In genomic region chr4:5082381-5082780, GRCh38 we compare ENCODE assay signal across 20 cellular contexts.
"Had no signal": no experiment of that assay in that cellular context is flagged by ENCODE, and none has a peak within 500 bp of the region (broad histone marks: within the 10 kb centered on the region; RNA-seq: fewer than 3 reads in every experiment).

No MANE protein-coding gene starts in this region.

- DNase-seq: cerebellar nuclear complex; colonic mucosa; dorsolateral prefrontal cortex; effector CD8-positive, alpha-beta T cell; gastrocnemius medialis; head of caudate nucleus; kidney; naive thymus-derived CD4-positive, alpha-beta T cell; nephron progenitor cell; posterior cingulate gyrus; right cardiac atrium; small intestine; stimulated activated CD4-positive, alpha-beta T cell treated with anti-CD3 and anti-CD28 coated beads, Interleukin-12 subunit alpha, Interleukin-12 subunit beta, amount 100 ng/mL, for 4 hours; stimulated activated naive CD4-positive, alpha-beta T cell; stomach; substantia nigra; transverse colon had no signal

- H3K27me3 ChIP-seq: colonic mucosa, gastrocnemius medialis, hepatocyte, stomach, transverse colon had no signal

- H3K4me2 ChIP-seq: hepatocyte had no signal

- H3K79me2 ChIP-seq: hepatocyte had no signal

- H3K27ac ChIP-seq: colonic mucosa, dorsolateral prefrontal cortex, gastrocnemius medialis, hepatocyte, stomach, thoracic aorta, transverse colon had no signal

- H3K9me3 ChIP-seq: colonic mucosa had no signal

- H2AFZ ChIP-seq: hepatocyte had no signal

- H3K36me3 ChIP-seq: colonic mucosa, gastrocnemius medialis, stomach, thoracic aorta, transverse colon had no signal

- H3K4me1 ChIP-seq: colonic mucosa, gastrocnemius medialis, stomach, transverse colon had no signal

- H3K4me3 ChIP-seq: colonic mucosa, dorsolateral prefrontal cortex, gastrocnemius medialis, hepatocyte, stomach, thoracic aorta, transverse colon had no signal

- H3K4me1 Mint-ChIP-seq: memory B cell; naive thymus-derived CD4-positive, alpha-beta T cell; nephron progenitor cell had no signal

- FAIRE-seq: small intestine had no signal

- H3K27ac Mint-ChIP-seq: memory B cell; naive thymus-derived CD4-positive, alpha-beta T cell; nephron progenitor cell had no signal

- H3K4me3 Mint-ChIP-seq: memory B cell; naive thymus-derived CD4-positive, alpha-beta T cell; nephron progenitor cell had no signal
